In genomic region chr7:77415822-77416620, GRCh38 we compare ENCODE assay signal across 8 cellular contexts. TPM values are rescaled to one million over a fixed set of nuclear protein-coding genes. Genes with fewer than 3 reads are reported as not detected.
DNase-seq lines count a peak whose midpoint lies in the region; ATAC-seq and TF ChIP-seq lines count a peak whose summit lies in the region.

TSS of gene GSAP (minus strand) at chr7:77416349. CDS start at chr7:77416321, 28 bp downstream.

- WGBS in smooth muscle cell (ENCODE audit: low lambda C conversion rate) = 2% methylated on average over 37 of the region's 93 CpGs

- H3K9ac ChIP-seq in HUES48 (ENCODE audit: low read depth, low read length) = peak within 1 kb of the TSS; percentile 43
- H3K9ac ChIP-seq in smooth muscle cell (ENCODE audit: low read depth) = peak within 1 kb of the TSS; percentile 33

- H3K4me1 ChIP-seq in Caco-2 (peaks cover 23% of the 10 kb centered on the region; the same call in 1 of the 2 replicates), HUES48 (ENCODE audit: control insufficient read depth, insufficient read depth, low read length) (peaks cover 45% of the 10 kb centered on the region), smooth muscle cell (ENCODE audit: low read depth) (peaks cover 8% of the 10 kb centered on the region)

- peak within 1 kb of the TSS; percentile 32 for H3K27ac ChIP-seq in HUES48 (ENCODE audit: low read depth, low read length)
- no peak within 1 kb of the TSS for H3K27ac ChIP-seq in smooth muscle cell (ENCODE audit: low read depth)

- H3K9me3 ChIP-seq in Caco-2 (no peaks in the 10 kb centered on the region), HUES48 (ENCODE audit: control insufficient read depth, insufficient read depth, low read length) (no peaks in the 10 kb centered on the region), smooth muscle cell (replicated peaks; ENCODE audit: low read depth) (no peaks in the 10 kb centered on the region)

- intact Hi-C loops in Caco-2 (cut with micrococcal nuclease; ENCODE audit: unreplicated experiment) (loop anchor here (2.0 to 5.0 kb wide), 2 partner anchors 43 to 49 kb away; no protein-coding TSS in a partner anchor), MCF 10A (cut with micrococcal nuclease) (no loop called here)

- BruUV-seq in Caco-2 (replicated peaks; lab: Mats Ljungman, UMichigan) = no TSS peak
- BruUV-seq in MCF 10A (replicated peaks; lab: Mats Ljungman, UMichigan) = no TSS peak

- no peaks in the 10 kb centered on the region for H3F3A ChIP-seq in smooth muscle cell (ENCODE audit: low read depth)

- DNase-seq in Caco-2 (peak; percentile 65 to 80), T-helper 22 cell (ENCODE audit: low read depth) (peak; percentile 25), MCF 10A (ENCODE audit: unreplicated experiment) (peak; percentile 61), iPS-NIHi7 (ENCODE audit: extremely low spot score) (peak; percentile 68), smooth muscle cell (lab: John Stamatoyannopoulos, UW; ENCODE audit: unreplicated experiment) (no peak), NCI-H1694 (lab: John Stamatoyannopoulos, UW) (no peak)

- H3K4me1 Mint-ChIP-seq in Caco-2 (ENCODE audit: low read depth, unreplicated experiment) (peaks cover 19% of the 10 kb centered on the region), MCF 10A (ENCODE audit: insufficient read depth, unreplicated experiment) (peaks cover 1% of the 10 kb centered on the region)

- H3K79me2 ChIP-seq in smooth muscle cell (ENCODE audit: low read depth) = no peaks in the 10 kb centered on the region

- TF ChIP-seq CTCF in Caco-2 (IDR thresholded peaks at IDR 0.05; ENCODE audit: insufficient read depth in 1 of 2, low read depth in 1 of 2, low read length in 1 of 2, severe bottlenecking in 1 of 2, unreplicated experiment in 1 of 2) (no peak), MCF 10A (IDR thresholded peaks at IDR 0.05; ENCODE audit: unreplicated experiment) (no peak), smooth muscle cell (IDR thresholded peaks at IDR 0.05; ENCODE audit: borderline replicate concordance, insufficient read depth, poor library complexity, severe bottlenecking) (no peak)

- peak within 1 kb of the TSS; percentile 95 for H3K4me2 ChIP-seq in smooth muscle cell

- H3K9me3 Mint-ChIP-seq in Caco-2 (ENCODE audit: unreplicated experiment) (no peaks in the 10 kb centered on the region), MCF 10A (ENCODE audit: unreplicated experiment) (no peaks in the 10 kb centered on the region)

- no peaks in the 10 kb centered on the region for H4K20me1 ChIP-seq in smooth muscle cell (ENCODE audit: low read depth)

- peak within 1 kb of the TSS; percentile 86 for H2AFZ ChIP-seq in smooth muscle cell (ENCODE audit: low read depth)

- H3K27me3 Mint-ChIP-seq in Caco-2 (ENCODE audit: insufficient read depth, unreplicated experiment) (no peaks in the 10 kb centered on the region), MCF 10A (ENCODE audit: insufficient read depth, unreplicated experiment) (no peaks in the 10 kb centered on the region)

- H3K4me3 Mint-ChIP-seq in Caco-2 (ENCODE audit: unreplicated experiment) (peak within 1 kb of the TSS; percentile 72), MCF 10A (ENCODE audit: unreplicated experiment) (peak within 1 kb of the TSS; percentile 66)

- CTCF ChIA-PET in Caco-2 (lab: Charles Lee) = interaction anchor here (0.6 to 0.9 kb wide), 2 partner anchors 16 to 280 kb away, joined by 4 to 7 read pairs; no protein-coding TSS in a partner anchor
- CTCF ChIA-PET in MCF 10A (lab: Yijun Ruan, JAX) = interaction anchor here (0.6 to 1.8 kb wide), 6 partner anchors 16 to 164 kb away, joined by 3 to 8 read pairs (median 4); no protein-coding TSS in a partner anchor

- H3K4me3 ChIP-seq in Caco-2 (ENCODE audit: low read depth, low read length) = peak within 1 kb of the TSS; percentile 67
- H3K4me3 ChIP-seq in HUES48 (ENCODE audit: low read depth, low read length) = peak within 1 kb of the TSS; percentile 59
- H3K4me3 ChIP-seq in smooth muscle cell = peak within 1 kb of the TSS; percentile 65

- H3K36me3 Mint-ChIP-seq in Caco-2 (ENCODE audit: insufficient read depth, unreplicated experiment) = no peaks in the 10 kb centered on the region
- no peaks in the 10 kb centered on the region for H3K36me3 Mint-ChIP-seq in MCF 10A (ENCODE audit: insufficient read depth, unreplicated experiment)

- no peaks in the 10 kb centered on the region for H3K27me3 ChIP-seq in Caco-2 (replicated peaks; ENCODE audit: control insufficient read depth, insufficient read depth, low read length)
- peaks cover 19% of the 10 kb centered on the region for H3K27me3 ChIP-seq in HUES48 (ENCODE audit: control insufficient read depth, insufficient read depth, low read length)
- H3K27me3 ChIP-seq in smooth muscle cell (ENCODE audit: low read depth) = peaks cover 53% of the 10 kb centered on the region

- H3K36me3 ChIP-seq in Caco-2 (ENCODE audit: control insufficient read depth, insufficient read depth, low read length) (no peaks in the 10 kb centered on the region), HUES48 (ENCODE audit: control insufficient read depth, insufficient read depth, low read length) (no peaks in the 10 kb centered on the region), smooth muscle cell (ENCODE audit: low read depth) (no peaks in the 10 kb centered on the region)

- POLR2A ChIA-PET in Caco-2 (lab: Charles Lee) = interaction anchor here (0.5 to 0.7 kb wide), 7 partner anchors 10 to 351 kb away, joined by 3 to 12 read pairs (median 3); partner anchors contain the start of gene PTPN12
- POLR2A ChIA-PET in MCF 10A (lab: Yijun Ruan, JAX) = interaction anchor here (0.7 to 5.3 kb wide), 9 partner anchors 10 to 280 kb away, joined by 3 to 25 read pairs (median 5); partner anchors contain the start of gene RSBN1L

- ATAC-seq in GM19468 (IDR thresholded peaks at IDR 0.05; ENCODE audit: extremely low read depth, unreplicated experiment) = peak; percentile 19

- H3K27ac Mint-ChIP-seq in Caco-2 (ENCODE audit: unreplicated experiment) = peak within 1 kb of the TSS; percentile 85
- H3K27ac Mint-ChIP-seq in MCF 10A (ENCODE audit: low read depth, unreplicated experiment) = peak within 1 kb of the TSS; percentile 35

RNA-seq across cellular contexts. Expression of gene GSAP, which starts in this region (rescaled TPM):
- total RNA-seq in Caco-2 (2022) (25.7 and 27.1 TPM in 2 replicates), MCF 10A (2022) (13.7 and 19.0 TPM in 2 replicates), smooth muscle cell (0.94 and 3.2 TPM in 2 replicates)
- polyA plus RNA-seq in smooth muscle cell = 0.45 and 1.1 TPM in 2 replicates

Comparison
In these comparisons a context has a peak if more than half of its experiments do, and no peak if none do; other contexts are left out.
1. DNase-seq: peak in Caco-2 (2 of 2), T-helper 22 cell (single experiment), MCF 10A (single experiment) and iPS-NIHi7 (single experiment); none in smooth muscle cell (single experiment) and NCI-H1694 (single experiment).
2. Peak in every context shown above with its lines, with median percentiles within 50 percentile points of each other: H3K4me3 ChIP-seq.